Comparison of ENCODE assay signal across 8 cellular contexts in genomic region chr18:48446582-48447225, GRCh38. TPM values are rescaled to one million over a fixed set of nuclear protein-coding genes. Genes with fewer than 3 reads are reported as not detected.
DNase-seq lines count a peak whose midpoint lies in the region; ATAC-seq lines count a peak whose summit lies in the region.

No MANE protein-coding gene starts in this region.

- intact Hi-C loops in left ventricle myocardium superior (cut with micrococcal nuclease) (loop anchor here (5.0 kb wide), 1 partner anchor 414 kb away; no protein-coding TSS in a partner anchor), sciatic nerve (cut with DNase I) (loop anchor here (10.0 kb wide), 1 partner anchor 422 kb away; no protein-coding TSS in a partner anchor)

- ATAC-seq in T-helper 17 cell (peak; percentile 82), left ventricle myocardium superior (peak; percentile 96), sciatic nerve (peak; percentile 92), HG03045 (IDR thresholded peaks at IDR 0.05; ENCODE audit: unreplicated experiment) (no peak)

- peak; percentile 42 for DNase-seq in CMK (ENCODE audit: low read depth)
- DNase-seq in H4 (ENCODE audit: low spot score): peak; percentile 71
- DNase-seq in NCI-H1930 (lab: John Stamatoyannopoulos, UW): peak; percentile 51 to 66
- peak; percentile 26 to 61 (median 31) for DNase-seq in T-helper 17 cell
- DNase-seq in amygdala (lab: John Stamatoyannopoulos, UW): peak in 55 of 56 donors; percentile 17 to 85 (median 61)
- DNase-seq in left ventricle myocardium superior: peak; percentile 90
- peak; percentile 93 for DNase-seq in sciatic nerve (ENCODE audit: low spot score)

- H3K4me1 Mint-ChIP-seq in T-helper 17 cell: peaks cover 5% of the 10 kb centered on the region

- H3K9me3 ChIP-seq in T-helper 17 cell (ENCODE audit: control insufficient read depth, low read length, poor library complexity, severe bottlenecking): no peaks in the 10 kb centered on the region

- peaks cover 30% of the 10 kb centered on the region for H3K27me3 Mint-ChIP-seq in T-helper 17 cell

- H3K27ac Mint-ChIP-seq in T-helper 17 cell: no peak overlapping the region

- no peak overlapping the region for H3K4me3 Mint-ChIP-seq in T-helper 17 cell

- no peaks in the 10 kb centered on the region for H3K36me3 Mint-ChIP-seq in T-helper 17 cell (ENCODE audit: low read depth)

RNA-seq across cellular contexts. Expression of gene ZBTB7C, which starts 37.5 kb away (rescaled TPM):
- 1.0 and 1.1 TPM in 2 replicates for total RNA-seq in H4 (2014; rRNA removed; shearing (Covaris generic))
- total RNA-seq in T-helper 17 cell (under 1 TPM in 1 of 2 donors, not detected in 1; 0.07 TPM), left ventricle myocardium superior (2.1 TPM), sciatic nerve (44.2 TPM)

Comparison
In these comparisons a context has a peak if more than half of its experiments do, and no peak if none do; other contexts are left out.
1. DNase-seq: peak in every context shown above with its lines; median percentile 93 in sciatic nerve; 90 in left ventricle myocardium superior; 71 in H4; 61 in amygdala; 58 in NCI-H1930; 42 in CMK; 31 in T-helper 17 cell.
2. RNA of gene ZBTB7C, which starts 37.5 kb away (total RNA-seq): 44.2 TPM in sciatic nerve (single experiment); 2.1 TPM in left ventricle myocardium superior (single experiment), 1.0 to 1.1 TPM in H4 and 0.07 TPM in T-helper 17 cell; every median in the first group is over 10 times any median in the second.